Comparison of ENCODE assay signal across 1 cellular context in genomic region chr2:26141145-26141769, GRCh38.
TF ChIP-seq lines count a peak whose summit lies in the region.

No MANE protein-coding gene starts in this region.

TF ChIP-seq in HEK293, 187 proteins besides CTCF, POLR2A, EP300 and RAD21 (continued from another document):
- no peak for TF ChIP-seq ZBTB6 (tag by site-specific recombination; IDR thresholded peaks at IDR 0.05)
- peak; percentile 95 for TF ChIP-seq PRDM10 (tag by site-specific recombination; IDR thresholded peaks at IDR 0.05)
- TF ChIP-seq ZNF146 (tag by site-specific recombination; IDR thresholded peaks at IDR 0.05), result no peak
TF ChIP-seq in HEK293: peak in this region for 3.
